Comparison of ENCODE assay signal across 11 cellular contexts in the genomic region with DNA sequence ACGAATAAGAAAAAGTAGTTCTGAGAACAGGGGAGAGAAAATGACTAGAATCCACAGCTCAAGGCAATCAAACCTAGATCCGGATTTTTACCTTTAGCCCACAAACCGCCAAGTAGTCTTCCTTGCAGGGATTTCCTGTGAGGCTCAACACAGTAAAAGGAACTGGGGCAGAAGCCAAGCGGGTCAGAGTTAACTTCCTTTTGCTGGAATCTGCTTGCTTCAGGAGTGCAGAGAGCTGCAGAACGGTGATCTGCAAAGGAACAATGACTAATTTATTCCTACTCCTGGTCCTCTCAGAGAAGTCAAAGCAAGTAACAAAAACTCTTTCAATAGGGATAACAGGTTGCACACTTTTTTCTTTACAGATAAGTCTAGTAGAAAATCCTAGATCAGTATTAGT. TPM values are rescaled to one million over a fixed set of nuclear protein-coding genes. Genes with fewer than 3 reads are reported as not detected.
DNase-seq lines count a peak whose midpoint lies in the region; ATAC-seq, FAIRE-seq and TF ChIP-seq lines count a peak whose summit lies in the region.
"Had no signal": no experiment of that assay in that cellular context is flagged by ENCODE, and none has a peak within 500 bp of the region (broad histone marks: within the 10 kb centered on the region; RNA-seq: fewer than 3 reads in every experiment).

No MANE protein-coding gene starts in this region.

- no peak overlapping the region for H3K4me3 Mint-ChIP-seq in naive thymus-derived CD4-positive, alpha-beta T cell
- no peak overlapping the region for H3K4me3 Mint-ChIP-seq in effector memory CD8-positive, alpha-beta T cell
- H3K4me3 Mint-ChIP-seq: activated T-cell treated with anti-CD3 and anti-CD28 coated beads, Interleukin-2, amount 50 U/mL, for 72 hours had no signal

- no peaks in the 10 kb centered on the region for H3K9me3 Mint-ChIP-seq in naive thymus-derived CD4-positive, alpha-beta T cell
- no peaks in the 10 kb centered on the region for H3K9me3 Mint-ChIP-seq in effector memory CD8-positive, alpha-beta T cell
- H3K9me3 Mint-ChIP-seq: activated T-cell treated with anti-CD3 and anti-CD28 coated beads, Interleukin-2, amount 50 U/mL, for 72 hours had no signal

- H3K27ac Mint-ChIP-seq in naive thymus-derived CD4-positive, alpha-beta T cell, result peak overlapping the region in 3 of 9 donors; percentile 18 to 45 (median 40)
- no peak overlapping the region for H3K27ac Mint-ChIP-seq in effector memory CD8-positive, alpha-beta T cell
- H3K27ac Mint-ChIP-seq: activated T-cell treated with anti-CD3 and anti-CD28 coated beads, Interleukin-2, amount 50 U/mL, for 72 hours had no signal

- peaks cover 0 to 8% (median 0%) of the 10 kb centered on the region in 7 donors for H3K4me1 Mint-ChIP-seq in naive thymus-derived CD4-positive, alpha-beta T cell
- H3K4me1 Mint-ChIP-seq in effector memory CD8-positive, alpha-beta T cell (ENCODE audit: low read depth in 2 of 2), result no peaks in the 10 kb centered on the region

- H3K4me3 ChIP-seq in heart left ventricle (no peak overlapping the region), bronchial epithelial cell (ENCODE audit: low read depth, low read length) (no peak overlapping the region)
- H3K4me3 ChIP-seq in naive thymus-derived CD4-positive, alpha-beta T cell (ENCODE audit: low read length), result no peak overlapping the region
- H3K4me3 ChIP-seq: lung had no signal

- H3K9me3 ChIP-seq in heart left ventricle, result no peaks in the 10 kb centered on the region
- H3K9me3 ChIP-seq in naive thymus-derived CD4-positive, alpha-beta T cell (ENCODE audit: control insufficient read depth in 2 of 3, low read length in 3 of 3), result no peaks in the 10 kb centered on the region

- H3K36me3 Mint-ChIP-seq in naive thymus-derived CD4-positive, alpha-beta T cell, result peaks cover 28 to 80% (median 40%) of the 10 kb centered on the region in 5 donors
- peaks cover 89% of the 10 kb centered on the region for H3K36me3 Mint-ChIP-seq in effector memory CD8-positive, alpha-beta T cell (ENCODE audit: insufficient read depth)

- POLR2A ChIA-PET in naive thymus-derived CD4-positive, alpha-beta T cell (lab: Charles Lee), result no interaction called here

- peak overlapping the region in 10 of 12 donors; percentile 45 to 72 (median 62) for H3K27ac ChIP-seq in heart left ventricle
- H3K27ac ChIP-seq in naive thymus-derived CD4-positive, alpha-beta T cell (ENCODE audit: low read depth, low read length), result no peak overlapping the region

- ATAC-seq in heart left ventricle (peak; percentile 39 to 95 (median 82)), Right ventricle myocardium inferior (no peak), left colon (peak; percentile 96), GM18498 (IDR thresholded peaks at IDR 0.05; ENCODE audit: unreplicated experiment) (no peak)
- no peak for ATAC-seq in naive thymus-derived CD4-positive, alpha-beta T cell
- ATAC-seq in effector memory CD8-positive, alpha-beta T cell (replicated peaks), result no peak
- ATAC-seq: activated T-cell treated with anti-CD3 and anti-CD28 coated beads, Interleukin-2, amount 50 U/mL, for 72 hours had no signal

- CTCF ChIA-PET in naive thymus-derived CD4-positive, alpha-beta T cell (lab: Charles Lee), result interaction anchor here (0.5 kb wide), 1 partner anchor 428 kb away, joined by 3 read pairs; no protein-coding TSS in a partner anchor

- H3K36me3 ChIP-seq in heart left ventricle (peaks cover 4 to 100% (median 100%) of the 10 kb centered on the region in 9 donors), bronchial epithelial cell (ENCODE audit: control insufficient read depth, insufficient read depth, low read length) (peaks cover 38% of the 10 kb centered on the region)
- peaks cover 49 to 99% (median 87%) of the 10 kb centered on the region in 3 experiments for H3K36me3 ChIP-seq in naive thymus-derived CD4-positive, alpha-beta T cell (ENCODE audit: control insufficient read depth in 2 of 3, insufficient read depth in 3 of 3, low read length in 3 of 3)

- no peak for TF ChIP-seq CTCF in heart left ventricle (IDR thresholded peaks at IDR 0.05)
- no peak for TF ChIP-seq CTCF in bronchial epithelial cell (IDR thresholded peaks at IDR 0.05; ENCODE audit: insufficient read depth, low read length, severe bottlenecking)

- intact Hi-C loops in heart left ventricle (cut with DNase I) (loop anchor here in 1 of 10 donors (1.0 kb wide), 1 partner anchor 16 kb away; no protein-coding TSS in a partner anchor), Right ventricle myocardium inferior (cut with DNase I) (no loop called here), left colon (cut with DNase I, micrococcal nuclease) (no loop called here)
- intact Hi-C loops in naive thymus-derived CD4-positive, alpha-beta T cell (cut with micrococcal nuclease), result no loop called here

- peak in 4 of 5 donors; percentile 56 to 75 (median 69) for DNase-seq in heart left ventricle
- no peak for DNase-seq in Right ventricle myocardium inferior (ENCODE audit: missing footprints)
- DNase-seq in bronchial epithelial cell (ENCODE audit: low read depth), result peak; percentile 31
- peak; percentile 81 to 83 for DNase-seq in left colon
- DNase-seq in RKO (ENCODE audit: low spot score), result no peak
- DNase-seq in naive thymus-derived CD4-positive, alpha-beta T cell, result no peak
- no peak for DNase-seq in effector memory CD8-positive, alpha-beta T cell
- DNase-seq: activated T-cell treated with anti-CD3 and anti-CD28 coated beads, Interleukin-2, amount 50 U/mL, for 72 hours; NCI-H446 had no signal

- no peak for FAIRE-seq in bronchial epithelial cell (lab: Jason Lieb, UNC)

- peaks cover 0 to 33% (median 10%) of the 10 kb centered on the region in 12 donors for H3K4me1 ChIP-seq in heart left ventricle
- H3K4me1 ChIP-seq in naive thymus-derived CD4-positive, alpha-beta T cell (ENCODE audit: control insufficient read depth in 2 of 2, insufficient read depth in 2 of 2, low read length in 2 of 2), result no peaks in the 10 kb centered on the region

- TF ChIP-seq POLR2A in heart left ventricle (IDR thresholded peaks at IDR 0.05), result no peak

- WGBS in heart left ventricle, 4 donors, result 42 to 53% (median 46%) methylated on average over 5 of the region's 5 CpGs

- no peaks in the 10 kb centered on the region for H3K27me3 Mint-ChIP-seq in naive thymus-derived CD4-positive, alpha-beta T cell
- H3K27me3 Mint-ChIP-seq in effector memory CD8-positive, alpha-beta T cell, result no peaks in the 10 kb centered on the region

- H3K27me3 ChIP-seq in heart left ventricle (no peaks in the 10 kb centered on the region), bronchial epithelial cell (ENCODE audit: control insufficient read depth, insufficient read depth, low read length) (no peaks in the 10 kb centered on the region)
- no peaks in the 10 kb centered on the region for H3K27me3 ChIP-seq in naive thymus-derived CD4-positive, alpha-beta T cell (ENCODE audit: control insufficient read depth in 2 of 2, insufficient read depth in 2 of 2, low read length in 2 of 2)

RNA-seq across cellular contexts. Expression of gene UBR4, which starts 53.4 kb away (rescaled TPM):
- 100 to 1,000 TPM in 3 of 9 donors, 10 to 100 TPM in 6; 44.8 to 150 (median 94.4) TPM for total RNA-seq in heart left ventricle
- 10 to 100 TPM; 67.3 to 67.4 TPM for polyA plus RNA-seq in heart left ventricle
- 53.9 TPM for total RNA-seq in Right ventricle myocardium inferior
- total RNA-seq in bronchial epithelial cell, result 66.1 and 97.4 TPM in 2 replicates
- 100 to 1,000 TPM; 103 to 114 TPM for total RNA-seq in left colon
- 100 to 1,000 TPM; 120 to 174 (median 159) TPM for total RNA-seq in naive thymus-derived CD4-positive, alpha-beta T cell
- 10 to 100 TPM; 18.9 to 27.3 TPM for polyA plus RNA-seq in naive thymus-derived CD4-positive, alpha-beta T cell

Comparison
In these comparisons a context has a peak if more than half of its experiments do, and no peak if none do; other contexts are left out.
1. ATAC-seq: peak in heart left ventricle (4 of 4) and left colon (single experiment); none in Right ventricle myocardium inferior (single experiment), naive thymus-derived CD4-positive, alpha-beta T cell (single experiment), GM18498 (single experiment) and effector memory CD8-positive, alpha-beta T cell (single experiment).
2. DNase-seq: peak in heart left ventricle (4 of 5), bronchial epithelial cell (single experiment) and left colon (2 of 2); none in Right ventricle myocardium inferior (single experiment), RKO (single experiment), naive thymus-derived CD4-positive, alpha-beta T cell (0 of 9) and effector memory CD8-positive, alpha-beta T cell (0 of 3).